Comparison of ENCODE assay signal across 14 cellular contexts in the genomic region with DNA sequence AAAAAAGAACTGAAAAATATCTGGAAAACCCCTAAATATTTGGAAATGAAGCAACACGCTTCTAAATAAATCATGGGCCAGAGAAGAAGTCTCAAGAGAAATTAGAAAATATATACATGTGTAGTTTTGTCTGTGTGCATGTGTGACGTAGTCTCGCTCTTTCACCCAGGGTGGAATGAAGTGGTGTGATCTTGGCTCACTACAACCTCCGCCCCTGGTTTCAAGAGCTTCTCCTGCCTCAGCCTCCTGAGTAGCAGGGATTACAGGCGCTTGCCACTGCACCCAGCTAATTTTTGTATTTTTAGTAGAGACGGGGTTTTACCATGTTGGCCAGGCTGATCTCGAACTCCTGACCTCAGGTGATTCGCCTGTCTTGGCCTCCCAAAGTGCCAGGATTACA. TPM values are rescaled to one million over a fixed set of nuclear protein-coding genes. Genes with fewer than 3 reads are reported as not detected.
DNase-seq lines count a peak whose midpoint lies in the region; ATAC-seq and TF ChIP-seq lines count a peak whose summit lies in the region.
"Not testable (repeated sequence)": the region's sequence is repeated elsewhere in the genome, so short reads cannot be mapped to it uniquely, and the experiment has no call there.
"Had no signal": no experiment of that assay in that cellular context is flagged by ENCODE, and none has a peak within 500 bp of the region (broad histone marks: within the 10 kb centered on the region; RNA-seq: fewer than 3 reads in every experiment).

No MANE protein-coding gene starts in this region.

- CTCF ChIA-PET in IMR-90 (lab: Yijun Ruan, JAX) = interaction anchor here (0.6 to 1.0 kb wide), 3 partner anchors 8 to 69 kb away, joined by 3 to 6 read pairs (median 4); no protein-coding TSS in a partner anchor

- not testable (repeated sequence) for H3K56ac ChIP-seq in IMR-90 (ENCODE audit: extremely low read depth, insufficient read depth, low read length)

- H3K9ac ChIP-seq in IMR-90 (ENCODE audit: low read depth, low read length) = not testable (repeated sequence)

- H2BK5ac ChIP-seq in IMR-90 (ENCODE audit: low read depth, low read length, poor library complexity, severe bottlenecking) = not testable (repeated sequence)

- not testable (repeated sequence) for H4K20me1 ChIP-seq in GM23338 (replicated peaks; ENCODE audit: insufficient read depth); IMR-90 (ENCODE audit: insufficient read depth, low read length)

- not testable (repeated sequence) for H3K79me1 ChIP-seq in IMR-90 (ENCODE audit: low read depth in 1 of 2, low read length in 2 of 2)

- ATAC-seq in GM23338; IMR-90 (ENCODE audit: low read depth); natural killer cell treated with Interleukin-12 subunit alpha and Interleukin-12 subunit beta and Interleukin-15 and Interleukin-18, amount 100 ng/mL, for 72 hours: not testable (repeated sequence)
- peak; percentile 73 for ATAC-seq in left lung

- H2BK120ac ChIP-seq in IMR-90 (ENCODE audit: low read depth, low read length) = not testable (repeated sequence)

- not testable (repeated sequence) for H2AK9ac ChIP-seq in IMR-90 (replicated peaks; ENCODE audit: low read depth, low read length, poor library complexity)

- H2BK15ac ChIP-seq in IMR-90 (ENCODE audit: low read depth, low read length) = not testable (repeated sequence)

- H3K36me3 Mint-ChIP-seq in GM23338 (ENCODE audit: low read depth); natural killer cell treated with Interleukin-12 subunit alpha and Interleukin-12 subunit beta and Interleukin-15 and Interleukin-18, amount 100 ng/mL, for 72 hours: not testable (repeated sequence)

- not testable (repeated sequence) for H3K27ac ChIP-seq in GM23338 (ENCODE audit: low read depth); IMR-90 (ENCODE audit: insufficient read depth, low read length); left lung

- not testable (repeated sequence) for H3K9me3 Mint-ChIP-seq in GM23338; natural killer cell treated with Interleukin-12 subunit alpha and Interleukin-12 subunit beta and Interleukin-15 and Interleukin-18, amount 100 ng/mL, for 72 hours

- in situ Hi-C loops in IMR-90 (cut with MboI; ENCODE audit: low sequenced_read_pairs) = not testable (repeated sequence)

- H3K4me3 ChIP-seq in GM23338; IMR-90 (ENCODE audit: insufficient read depth, low read depth, low read length); left lung: not testable (repeated sequence)

- not testable (repeated sequence) for H4K8ac ChIP-seq in IMR-90 (ENCODE audit: low read depth in 2 of 2, low read length in 2 of 2)

- H3K23ac ChIP-seq in IMR-90 (ENCODE audit: low read depth, low read length) = not testable (repeated sequence)

- not testable (repeated sequence) for H3K4me2 ChIP-seq in GM23338; IMR-90 (ENCODE audit: low read depth, low read length)

- H3K79me2 ChIP-seq in GM23338 (replicated peaks; ENCODE audit: insufficient read depth) = not testable (repeated sequence)

- BruUV-seq in IMR-90 (replicated peaks; lab: Mats Ljungman, UMichigan) = not testable (repeated sequence)

- not testable (repeated sequence) for H3K9me1 ChIP-seq in IMR-90 (ENCODE audit: insufficient read depth, low read length)

- H3K27me3 ChIP-seq in GM23338 (ENCODE audit: insufficient read depth); IMR-90 (ENCODE audit: control insufficient read depth, insufficient read depth, low read length); left lung: not testable (repeated sequence)

- not testable (repeated sequence) for H3K27ac Mint-ChIP-seq in GM23338; natural killer cell treated with Interleukin-12 subunit alpha and Interleukin-12 subunit beta and Interleukin-15 and Interleukin-18, amount 100 ng/mL, for 72 hours

- H3K14ac ChIP-seq in IMR-90 (replicated peaks; ENCODE audit: low read depth, low read length) = not testable (repeated sequence)

- H3K9me2 ChIP-seq in GM23338 (ENCODE audit: insufficient read depth) = not testable (repeated sequence)

- WGBS in IMR-90 (ENCODE audit: extremely low coverage in 2 of 2, insufficient read length in 1 of 2), 2 experiments = 87% methylated on average over 3 of the region's 8 CpGs; no CpG with 5 or more reads in 1 of the 2 experiments

- POLR2A ChIA-PET in IMR-90 (lab: Charles Lee; ENCODE audit: unreplicated experiment) = interaction anchor here (0.6 kb wide), 1 partner anchor 91 kb away, joined by 3 read pairs; no protein-coding TSS in a partner anchor

- H4K91ac ChIP-seq in IMR-90 (ENCODE audit: insufficient read depth, low read depth, low read length) = not testable (repeated sequence)

- not testable (repeated sequence) for H3K4me1 ChIP-seq in GM23338 (ENCODE audit: insufficient read depth); IMR-90 (ENCODE audit: control insufficient read depth, insufficient read depth, low read length)
- H3K4me1 ChIP-seq in left lung = peaks cover 11 to 12% of the 10 kb centered on the region in 2 donors

- H4K5ac ChIP-seq in IMR-90 (ENCODE audit: low read depth, low read length) = not testable (repeated sequence)

- H3K27me3 Mint-ChIP-seq in GM23338 (ENCODE audit: insufficient read depth, low read depth, poor library complexity) = peaks cover 20% of the 10 kb centered on the region
- not testable (repeated sequence) for H3K27me3 Mint-ChIP-seq in natural killer cell treated with Interleukin-12 subunit alpha and Interleukin-12 subunit beta and Interleukin-15 and Interleukin-18, amount 100 ng/mL, for 72 hours

- not testable (repeated sequence) for H3K4me3 Mint-ChIP-seq in GM23338; natural killer cell treated with Interleukin-12 subunit alpha and Interleukin-12 subunit beta and Interleukin-15 and Interleukin-18, amount 100 ng/mL, for 72 hours

- H3K4ac ChIP-seq in IMR-90 (ENCODE audit: low read depth, low read length) = not testable (repeated sequence)

- H2BK20ac ChIP-seq in IMR-90 (ENCODE audit: low read depth, low read length) = not testable (repeated sequence)

- intact Hi-C loops in IMR-90 (cut with micrococcal nuclease); left lung (cut with DNase I): not testable (repeated sequence)

- not testable (repeated sequence) for TF ChIP-seq POLR2A in IMR-90 (IDR thresholded peaks at IDR 0.05; ENCODE audit: low read depth, low read length)

- not testable (repeated sequence) for H3K18ac ChIP-seq in IMR-90 (ENCODE audit: low read depth, low read length)

- not testable (repeated sequence) for H3K36me3 ChIP-seq in GM23338 (ENCODE audit: insufficient read depth); IMR-90 (ENCODE audit: control insufficient read depth, insufficient read depth, low read length); left lung

- H2AK5ac ChIP-seq in IMR-90 (ENCODE audit: low read depth, low read length) = peak overlapping the region; percentile 8; the same call in 1 of the 2 replicates

- not testable (repeated sequence) for H3K9me3 ChIP-seq in IMR-90 (ENCODE audit: control insufficient read depth, insufficient read depth, low read length); left lung

- DNase-seq in DMS79 treated with DMSO at 0.1 percent for 48 hours (lab: John Stamatoyannopoulos, UW) = peak; percentile 65
- not testable (repeated sequence) for DNase-seq in GM23338 (ENCODE audit: low spot score); IMR-90; left lung
- peak; percentile 22 for DNase-seq in natural killer cell treated with Interleukin-12 subunit alpha and Interleukin-12 subunit beta and Interleukin-15 and Interleukin-18, amount 100 ng/mL, for 72 hours (ENCODE audit: low spot score)

- TF ChIP-seq RAD21 in IMR-90 (IDR thresholded peaks at IDR 0.05; ENCODE audit: low read length) = not testable (repeated sequence)

- not testable (repeated sequence) for H3K4me1 Mint-ChIP-seq in GM23338; natural killer cell treated with Interleukin-12 subunit alpha and Interleukin-12 subunit beta and Interleukin-15 and Interleukin-18, amount 100 ng/mL, for 72 hours (ENCODE audit: low read depth in 2 of 2)

- not testable (repeated sequence) for H3F3A ChIP-seq in GM23338 (replicated peaks; ENCODE audit: low read depth)

- dilution Hi-C loops in IMR-90 (cut with HindIII; ENCODE audit: low sequenced_read_pairs, unreplicated experiment) = not testable (repeated sequence)

- peak overlapping the region; percentile 18; the same call in 1 of the 2 replicates for H2AFZ ChIP-seq in GM23338
- not testable (repeated sequence) for H2AFZ ChIP-seq in IMR-90 (replicated peaks; ENCODE audit: low read length, poor library complexity)

- TF ChIP-seq CTCF in GM23338 (conservative IDR thresholded peaks at IDR 0.05; ENCODE audit: low read depth in 2 of 2); IMR-90 (conservative IDR thresholded peaks at IDR 0.05; ENCODE audit: low read depth, low read length); left lung (IDR thresholded peaks at IDR 0.05): not testable (repeated sequence)

RNA-seq across cellular contexts. Expression of a gene that starts 11.2 kb away (rescaled TPM):
- not detected in 2 replicates for total RNA-seq in GM23338 (2014; rRNA removed; shearing (Covaris generic))
- polyA plus RNA-seq in GM23338 (2016; fragmentation: Nextera tagmentation; extraction: Ambion mirVana) = 0.63 and 1.1 TPM in 2 replicates
- total RNA-seq in IMR-90 (2012; rRNA removed) = not detected in 2 replicates
- polyA plus RNA-seq in IMR-90 (2012; rRNA removed) = not detected in 2 replicates
- not detected in 2 replicates for polyA plus RNA-seq in IMR-90 (2012; cell fraction: cytosol; rRNA removed)
- not detected in 2 replicates for polyA plus RNA-seq in IMR-90 (2012; cell fraction: nucleus; rRNA removed; ENCODE audit: low replicate concordance)
- 10 to 100 TPM; 13.5 to 15.7 TPM for total RNA-seq in left lung
- total RNA-seq in natural killer cell treated with Interleukin-12 subunit alpha and Interleukin-12 subunit beta and Interleukin-15 and Interleukin-18, amount 100 ng/mL, for 72 hours = not detected
- total RNA-seq: A673; CD4-positive, alpha-beta memory T cell; CD4-positive, CD25-positive, alpha-beta regulatory T cell; CD8-positive, alpha-beta memory T cell; Daoy; G401; GM12878 had no signal
- polyA plus RNA-seq: AG04450; CD14-positive monocyte; CD4-positive, alpha-beta memory T cell; CD4-positive, CD25-positive, alpha-beta regulatory T cell; CD8-positive, alpha-beta memory T cell; GM12878 had no signal

RNA-seq across cellular contexts. Expression of a gene that starts 21.4 kb away (rescaled TPM):
- total RNA-seq in GM23338 (2014; rRNA removed; shearing (Covaris generic)) = 452 and 479 TPM in 2 replicates
- 221 and 224 TPM in 2 replicates for polyA plus RNA-seq in GM23338 (2016; fragmentation: Nextera tagmentation; extraction: Ambion mirVana)
- 174 and 186 TPM in 2 replicates for total RNA-seq in IMR-90 (2012; rRNA removed)
- polyA plus RNA-seq in IMR-90 (2012; rRNA removed) = 148 and 156 TPM in 2 replicates
- polyA plus RNA-seq in IMR-90 (2012; cell fraction: cytosol; rRNA removed) = 283 and 402 TPM in 2 replicates
- 740 and 930 TPM in 2 replicates for polyA plus RNA-seq in IMR-90 (2012; cell fraction: nucleus; rRNA removed; ENCODE audit: low replicate concordance)
- 100 to 1,000 TPM; 185 to 297 TPM for total RNA-seq in left lung
- total RNA-seq in natural killer cell treated with Interleukin-12 subunit alpha and Interleukin-12 subunit beta and Interleukin-15 and Interleukin-18, amount 100 ng/mL, for 72 hours = 1 to 10 TPM in 1 of 2 donors, under 1 TPM in 1; 0.52 to 1.4 TPM

Comparison
In these comparisons a context has a peak if more than half of its experiments do, and no peak if none do; other contexts are left out.
1. RNA of a gene that starts 11.2 kb away (total RNA-seq): 13.5 to 15.7 TPM in left lung; not detected in GM23338, not detected in IMR-90 and not detected in natural killer cell treated with Interleukin-12 subunit alpha and Interleukin-12 subunit beta and Interleukin-15 and Interleukin-18, amount 100 ng/mL, for 72 hours; every median in the first group is over 10 times any median in the second.
2. RNA of a gene that starts 21.4 kb away (total RNA-seq): 452 to 479 TPM in GM23338, 185 to 297 TPM in left lung and 174 to 186 TPM in IMR-90; 0.52 to 1.4 TPM in natural killer cell treated with Interleukin-12 subunit alpha and Interleukin-12 subunit beta and Interleukin-15 and Interleukin-18, amount 100 ng/mL, for 72 hours; every median in the first group is over 10 times any median in the second.